ENCODE assay signal across 8 cellular contexts in genomic region chr6:85404497-85405174, GRCh38. TPM values are rescaled to one million over a fixed set of nuclear protein-coding genes. Genes with fewer than 3 reads are reported as not detected.
DNase-seq lines count a peak whose midpoint lies in the region; ATAC-seq and TF ChIP-seq lines count a peak whose summit lies in the region.

No MANE protein-coding gene starts in this region.

- no peak for TF ChIP-seq POLR2A in thyroid gland (IDR thresholded peaks at IDR 0.05)

- 70 to 73% methylated on average over 12 of the region's 12 CpGs for WGBS in thyroid gland, 2 donors

- intact Hi-C loops in activated CD4-positive, alpha-beta T cell treated with anti-CD3 and anti-CD28 coated beads for 36 hours (cut with DNase I, micrococcal nuclease) = no loop called here
- intact Hi-C loops in thyroid gland (cut with DNase I) = no loop called here

- no peak overlapping the region for H3K4me3 Mint-ChIP-seq in activated CD4-positive, alpha-beta T cell treated with anti-CD3 and anti-CD28 coated beads, Interleukin-2, amount 10 ng/mL, durations not matched to agents 7 days and 5 days
- no peak overlapping the region for H3K4me3 Mint-ChIP-seq in activated CD4-positive, alpha-beta T cell treated with anti-CD3 and anti-CD28 coated beads for 36 hours

- H3K36me3 ChIP-seq in thyroid gland = no peaks in the 10 kb centered on the region

- H3K27me3 ChIP-seq in thyroid gland = no peaks in the 10 kb centered on the region

- POLR2A ChIA-PET in activated CD4-positive, alpha-beta T cell treated with anti-CD3 and anti-CD28 coated beads, Interleukin-2, amount 10 ng/mL, durations not matched to agents 7 days and 5 days (lab: Charles Lee) = no interaction called here
- POLR2A ChIA-PET in activated CD4-positive, alpha-beta T cell treated with anti-CD3 and anti-CD28 coated beads for 36 hours (lab: Charles Lee) = no interaction called here

- peak overlapping the region; percentile 4 for H3K4me3 ChIP-seq in fibroblast of the aortic adventitia (ENCODE audit: low read depth, low read length)
- H3K4me3 ChIP-seq in thyroid gland (replicated peaks in 1 of 3) = no peak overlapping the region
- H3K4me3 ChIP-seq in coronary artery = no peak overlapping the region

- H3K9me3 ChIP-seq in thyroid gland = no peaks in the 10 kb centered on the region

- no peak for ATAC-seq in activated CD4-positive, alpha-beta T cell treated with anti-CD3 and anti-CD28 coated beads for 36 hours

- H3K27me3 Mint-ChIP-seq in activated CD4-positive, alpha-beta T cell treated with anti-CD3 and anti-CD28 coated beads, Interleukin-2, amount 10 ng/mL, durations not matched to agents 7 days and 5 days = peaks cover 5% of the 10 kb centered on the region
- H3K27me3 Mint-ChIP-seq in activated CD4-positive, alpha-beta T cell treated with anti-CD3 and anti-CD28 coated beads for 36 hours = no peaks in the 10 kb centered on the region

- CTCF ChIA-PET in activated CD4-positive, alpha-beta T cell treated with anti-CD3 and anti-CD28 coated beads, Interleukin-2, amount 10 ng/mL, durations not matched to agents 7 days and 5 days (lab: Charles Lee) = interaction anchor here (1.5 to 1.8 kb wide), 2 partner anchors 13 to 78 kb away, joined by 3 to 4 read pairs; no protein-coding TSS in a partner anchor
- CTCF ChIA-PET in activated CD4-positive, alpha-beta T cell treated with anti-CD3 and anti-CD28 coated beads for 36 hours (lab: Charles Lee) = interaction anchor here (0.8 to 0.9 kb wide), 2 partner anchors 46 to 78 kb away, joined by 3 to 4 read pairs; partner anchors contain the start of gene NT5E

- peaks cover 52% of the 10 kb centered on the region for H3K4me1 Mint-ChIP-seq in activated CD4-positive, alpha-beta T cell treated with anti-CD3 and anti-CD28 coated beads, Interleukin-2, amount 10 ng/mL, durations not matched to agents 7 days and 5 days
- peaks cover 32% of the 10 kb centered on the region for H3K4me1 Mint-ChIP-seq in activated CD4-positive, alpha-beta T cell treated with anti-CD3 and anti-CD28 coated beads for 36 hours

- H3K4me1 ChIP-seq in thyroid gland = peaks cover 39 to 54% of the 10 kb centered on the region in 2 donors

- no peak for DNase-seq in activated CD4-positive, alpha-beta T cell treated with anti-CD3 and anti-CD28 coated beads, Interleukin-2, amount 10 ng/mL, durations not matched to agents 7 days and 5 days
- no peak for DNase-seq in activated CD4-positive, alpha-beta T cell treated with anti-CD3 and anti-CD28 coated beads for 36 hours
- DNase-seq in RKO (ENCODE audit: low spot score) (peak; percentile 47), fibroblast of the aortic adventitia (ENCODE audit: low read depth) (peak; percentile 94), thyroid gland (peak in 1 of 2 donors; percentile 20), DMS79 treated with DMSO at 0.1 percent for 48 hours (lab: John Stamatoyannopoulos, UW) (no peak), coronary artery (ENCODE audit: low spot score) (no peak), NCI-H446 treated with DMSO at 0.1 percent for 48 hours (lab: John Stamatoyannopoulos, UW) (no peak)

- H3K36me3 Mint-ChIP-seq in activated CD4-positive, alpha-beta T cell treated with anti-CD3 and anti-CD28 coated beads, Interleukin-2, amount 10 ng/mL, durations not matched to agents 7 days and 5 days (ENCODE audit: low read depth) = no peaks in the 10 kb centered on the region
- H3K36me3 Mint-ChIP-seq in activated CD4-positive, alpha-beta T cell treated with anti-CD3 and anti-CD28 coated beads for 36 hours (ENCODE audit: low read depth) = no peaks in the 10 kb centered on the region

- peak overlapping the region; percentile 70 for H3K27ac Mint-ChIP-seq in activated CD4-positive, alpha-beta T cell treated with anti-CD3 and anti-CD28 coated beads, Interleukin-2, amount 10 ng/mL, durations not matched to agents 7 days and 5 days
- no peak overlapping the region for H3K27ac Mint-ChIP-seq in activated CD4-positive, alpha-beta T cell treated with anti-CD3 and anti-CD28 coated beads for 36 hours

- TF ChIP-seq CTCF in fibroblast of the aortic adventitia (IDR thresholded peaks at IDR 0.05; ENCODE audit: insufficient read depth, low read length) (no peak), thyroid gland (IDR thresholded peaks at IDR 0.05) (no peak), coronary artery (IDR thresholded peaks at IDR 0.05) (no peak)

- H3K9me3 Mint-ChIP-seq in activated CD4-positive, alpha-beta T cell treated with anti-CD3 and anti-CD28 coated beads, Interleukin-2, amount 10 ng/mL, durations not matched to agents 7 days and 5 days = no peaks in the 10 kb centered on the region
- H3K9me3 Mint-ChIP-seq in activated CD4-positive, alpha-beta T cell treated with anti-CD3 and anti-CD28 coated beads for 36 hours (ENCODE audit: low read depth) = no peaks in the 10 kb centered on the region

- H3K27ac ChIP-seq in thyroid gland = peak overlapping the region; percentile 24 to 64 (median 58)
- H3K27ac ChIP-seq in coronary artery = peak overlapping the region in 1 of 2 donors; percentile 71

RNA-seq across cellular contexts. Expression of gene NT5E, which starts 45.2 kb away (rescaled TPM):
- 1 to 10 TPM; 6.1 to 7.2 TPM for total RNA-seq in activated CD4-positive, alpha-beta T cell treated with anti-CD3 and anti-CD28 coated beads, Interleukin-2, amount 10 ng/mL, durations not matched to agents 7 days and 5 days
- 1 to 10 TPM; 3.8 to 4.9 TPM for total RNA-seq in activated CD4-positive, alpha-beta T cell treated with anti-CD3 and anti-CD28 coated beads for 36 hours
- total RNA-seq in fibroblast of the aortic adventitia (ENCODE audit: low replicate concordance) = 67.2 and 418 TPM in 2 replicates
- total RNA-seq in thyroid gland = 100 to 1,000 TPM in 3 of 4 donors, 10 to 100 TPM in 1; 89.6 to 174 (median 122) TPM

Comparison
In these comparisons a context has a peak if more than half of its experiments do, and no peak if none do; other contexts are left out.
1. DNase-seq: peak in RKO (single experiment) and fibroblast of the aortic adventitia (single experiment); none in activated CD4-positive, alpha-beta T cell treated with anti-CD3 and anti-CD28 coated beads, Interleukin-2, amount 10 ng/mL, durations not matched to agents 7 days and 5 days (single experiment), activated CD4-positive, alpha-beta T cell treated with anti-CD3 and anti-CD28 coated beads for 36 hours (single experiment), DMS79 treated with DMSO at 0.1 percent for 48 hours (single experiment), coronary artery (single experiment) and NCI-H446 treated with DMSO at 0.1 percent for 48 hours (single experiment).